Comparison of ENCODE assay signal across 12 cellular contexts in genomic region chr19:39223703-39224279, GRCh38. TPM values are rescaled to one million over a fixed set of nuclear protein-coding genes. Genes with fewer than 3 reads are reported as not detected.
DNase-seq lines count a peak whose midpoint lies in the region; ATAC-seq lines count a peak whose summit lies in the region.
"Had no signal": no experiment of that assay in that cellular context is flagged by ENCODE, and none has a peak within 500 bp of the region (broad histone marks: within the 10 kb centered on the region; RNA-seq: fewer than 3 reads in every experiment).

No MANE protein-coding gene starts in this region.

- H3K36me3 Mint-ChIP-seq in activated CD4-positive, alpha-beta T cell treated with anti-CD3 and anti-CD28 coated beads for 36 hours (ENCODE audit: low read depth), result no peaks in the 10 kb centered on the region

- intact Hi-C loops in activated CD4-positive, alpha-beta T cell treated with anti-CD3 and anti-CD28 coated beads for 36 hours (cut with DNase I, micrococcal nuclease), result no loop called here

- H3K4me2 ChIP-seq in Karpas-422 (ENCODE audit: low read depth, low read length, poor library complexity, severe bottlenecking), result no peak overlapping the region

- H3K4me3 Mint-ChIP-seq in activated CD4-positive, alpha-beta T cell treated with anti-CD3 and anti-CD28 coated beads for 36 hours, result no peak overlapping the region

- H3K9me3 Mint-ChIP-seq in activated CD4-positive, alpha-beta T cell treated with anti-CD3 and anti-CD28 coated beads for 36 hours (ENCODE audit: low read depth), result no peaks in the 10 kb centered on the region

- H3K4me3 ChIP-seq in Karpas-422 (ENCODE audit: low read length), result no peak overlapping the region
- H3K4me3 ChIP-seq: pancreas, vagina had no signal

- no peak overlapping the region for H3K9ac ChIP-seq in Karpas-422 (ENCODE audit: low read length)

- H2AFZ ChIP-seq in Karpas-422 (ENCODE audit: low read length), result no peak overlapping the region

- H3K9me2 ChIP-seq in Karpas-422 (replicated peaks; ENCODE audit: insufficient read depth, low read length), result no peaks in the 10 kb centered on the region

- no peak for ATAC-seq in activated CD4-positive, alpha-beta T cell treated with anti-CD3 and anti-CD28 coated beads for 36 hours
- ATAC-seq in GM21717 (IDR thresholded peaks at IDR 0.05; ENCODE audit: unreplicated experiment), result no peak

- H3K9me3 ChIP-seq in Karpas-422 (ENCODE audit: low read length), result no peaks in the 10 kb centered on the region
- H3K9me3 ChIP-seq: pancreas, vagina had no signal

- peaks cover 26% of the 10 kb centered on the region for H3K27me3 Mint-ChIP-seq in activated CD4-positive, alpha-beta T cell treated with anti-CD3 and anti-CD28 coated beads for 36 hours

- DNase-seq in activated CD4-positive, alpha-beta T cell treated with anti-CD3 and anti-CD28 coated beads for 36 hours, result peak; percentile 51
- no peak for DNase-seq in activated CD4-positive, alpha-beta T cell treated with anti-CD3 and anti-CD28 coated beads, Interleukin-2, amount 50 U/mL, for 1 hour
- DNase-seq in Karpas-422, result peak; percentile 44
- DNase-seq in amniotic epithelial cell (ENCODE audit: low read depth), result peak; percentile 55
- DNase-seq in lung microvascular endothelial cell (ENCODE audit: low read depth in 2 of 2), result peak; percentile 47 to 57
- DNase-seq in NCI-H2029 treated with DMSO at 0.1 percent for 48 hours (lab: John Stamatoyannopoulos, UW), result no peak
- DNase-seq in NCI-H1048 (lab: John Stamatoyannopoulos, UW), result no peak
- DNase-seq: activated T-cell treated with anti-CD3 and anti-CD28 coated beads, Interleukin-2, amount 50 U/mL, for 1 hour; NCI-H1436 treated with DMSO at 0.1 percent for 48 hours; pancreas had no signal

- H3K27ac Mint-ChIP-seq in activated CD4-positive, alpha-beta T cell treated with anti-CD3 and anti-CD28 coated beads for 36 hours, result no peak overlapping the region

- no peaks in the 10 kb centered on the region for H3K79me2 ChIP-seq in Karpas-422 (ENCODE audit: low read length)

- no peaks in the 10 kb centered on the region for H3K4me1 Mint-ChIP-seq in activated CD4-positive, alpha-beta T cell treated with anti-CD3 and anti-CD28 coated beads for 36 hours

- H3K36me3 ChIP-seq in Karpas-422 (ENCODE audit: insufficient read depth, low read length), result no peaks in the 10 kb centered on the region
- H3K36me3 ChIP-seq: pancreas, vagina had no signal

- no peaks in the 10 kb centered on the region for H3K27me3 ChIP-seq in Karpas-422 (ENCODE audit: low read length)
- H3K27me3 ChIP-seq: pancreas, vagina had no signal

- POLR2A ChIA-PET in activated CD4-positive, alpha-beta T cell treated with anti-CD3 and anti-CD28 coated beads for 36 hours (lab: Charles Lee), result no interaction called here

- no peaks in the 10 kb centered on the region for H4K20me1 ChIP-seq in Karpas-422 (ENCODE audit: insufficient read depth, low read depth, low read length)

- H3K27ac ChIP-seq in Karpas-422 (ENCODE audit: low read length), result no peak overlapping the region
- H3K27ac ChIP-seq: pancreas, vagina had no signal

- H3K4me1 ChIP-seq in Karpas-422 (ENCODE audit: low read length), result no peaks in the 10 kb centered on the region
- H3K4me1 ChIP-seq: pancreas, vagina had no signal

- CTCF ChIA-PET in activated CD4-positive, alpha-beta T cell treated with anti-CD3 and anti-CD28 coated beads for 36 hours (lab: Charles Lee), result interaction anchor here (0.6 to 1.6 kb wide), 3 partner anchors 11 to 1198 kb away, joined by 3 to 4 read pairs (median 3); no protein-coding TSS in a partner anchor

RNA-seq across cellular contexts. Expression of gene SYCN, which starts 19.7 kb away (rescaled TPM):
- total RNA-seq in activated CD4-positive, alpha-beta T cell treated with anti-CD3 and anti-CD28 coated beads for 36 hours, result not detected
- total RNA-seq in Karpas-422 (2014; rRNA removed; shearing (Covaris generic); ENCODE audit: low replicate concordance), result not detected in 2 replicates
- not detected in 2 replicates for total RNA-seq in lung microvascular endothelial cell
- total RNA-seq: vagina had no signal

RNA-seq across cellular contexts. Expression of gene IFNL3, which starts 21.0 kb away (rescaled TPM):
- under 1 TPM; 0.34 to 0.53 TPM for total RNA-seq in activated CD4-positive, alpha-beta T cell treated with anti-CD3 and anti-CD28 coated beads for 36 hours
- total RNA-seq in Karpas-422 (2014; rRNA removed; shearing (Covaris generic); ENCODE audit: low replicate concordance), result not detected in 2 replicates
- total RNA-seq in lung microvascular endothelial cell, result not detected in 2 replicates
- total RNA-seq: pancreas, vagina had no signal

RNA-seq across cellular contexts. Expression of gene IFNL4, which starts 24.9 kb away (rescaled TPM):
- total RNA-seq in activated CD4-positive, alpha-beta T cell treated with anti-CD3 and anti-CD28 coated beads for 36 hours, result not detected
- total RNA-seq in Karpas-422 (2014; rRNA removed; shearing (Covaris generic); ENCODE audit: low replicate concordance), result not detected in 2 replicates
- total RNA-seq in lung microvascular endothelial cell, result not detected in 2 replicates
- total RNA-seq: pancreas, vagina had no signal

RNA-seq across cellular contexts. Expression of gene NCCRP1, which starts 27.0 kb away (rescaled TPM):
- total RNA-seq in activated CD4-positive, alpha-beta T cell treated with anti-CD3 and anti-CD28 coated beads for 36 hours, result not detected
- not detected in 2 replicates for total RNA-seq in Karpas-422 (2014; rRNA removed; shearing (Covaris generic); ENCODE audit: low replicate concordance)
- not detected in 2 replicates for total RNA-seq in lung microvascular endothelial cell

RNA-seq across cellular contexts. Expression of gene IFNL2, which starts 44.4 kb away (rescaled TPM):
- total RNA-seq in activated CD4-positive, alpha-beta T cell treated with anti-CD3 and anti-CD28 coated beads for 36 hours, result not detected
- total RNA-seq in Karpas-422 (2014; rRNA removed; shearing (Covaris generic); ENCODE audit: low replicate concordance), result not detected in 2 replicates
- total RNA-seq in lung microvascular endothelial cell, result not detected in 2 replicates
- total RNA-seq: pancreas, vagina had no signal

Comparison
In these comparisons a context has a peak if more than half of its experiments do, and no peak if none do; other contexts are left out.
1. DNase-seq: peak in activated CD4-positive, alpha-beta T cell treated with anti-CD3 and anti-CD28 coated beads for 36 hours (single experiment), Karpas-422 (single experiment), amniotic epithelial cell (single experiment) and lung microvascular endothelial cell (2 of 2); none in activated CD4-positive, alpha-beta T cell treated with anti-CD3 and anti-CD28 coated beads, Interleukin-2, amount 50 U/mL, for 1 hour (single experiment), NCI-H2029 treated with DMSO at 0.1 percent for 48 hours (single experiment) and NCI-H1048 (single experiment).